ENCODE assay signal across 1 cellular context in the genomic region with DNA sequence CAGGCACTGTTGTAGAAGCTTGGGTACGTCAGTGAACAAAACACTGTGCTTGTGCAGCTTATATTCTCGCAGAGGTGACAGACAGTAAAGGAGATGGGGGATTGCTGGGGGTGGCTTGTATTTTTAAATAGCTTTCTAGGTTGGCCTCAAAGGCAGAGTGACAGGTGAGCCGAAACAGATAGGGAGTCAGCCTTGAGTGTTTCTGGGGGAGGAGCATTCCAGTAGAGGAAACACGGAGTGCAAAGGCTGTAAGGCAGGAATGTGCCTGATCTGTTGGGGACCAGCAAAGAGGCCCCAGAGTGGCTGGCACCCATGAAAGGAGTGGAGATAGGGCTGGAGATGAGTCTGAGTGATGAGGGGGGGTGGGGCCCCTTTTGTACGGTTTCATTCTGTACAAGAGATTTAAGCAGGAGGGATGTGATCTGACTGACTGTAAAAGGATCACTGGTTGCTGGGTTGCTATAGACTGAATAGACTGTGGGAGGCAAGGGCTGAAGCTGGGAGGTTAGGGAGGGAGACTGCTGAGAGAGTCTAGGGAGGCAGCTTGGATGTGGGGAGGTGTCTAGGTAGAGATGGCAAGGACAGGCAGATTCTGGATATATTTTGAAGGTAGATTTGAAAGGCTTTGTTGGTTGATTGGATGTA.
TF ChIP-seq lines count a peak whose summit lies in the region.

No MANE protein-coding gene starts in this region.

TF ChIP-seq in HepG2, 621 proteins besides CTCF, POLR2A, EP300 and RAD21 (continues in another document):
- TF ChIP-seq, protein P1, sequence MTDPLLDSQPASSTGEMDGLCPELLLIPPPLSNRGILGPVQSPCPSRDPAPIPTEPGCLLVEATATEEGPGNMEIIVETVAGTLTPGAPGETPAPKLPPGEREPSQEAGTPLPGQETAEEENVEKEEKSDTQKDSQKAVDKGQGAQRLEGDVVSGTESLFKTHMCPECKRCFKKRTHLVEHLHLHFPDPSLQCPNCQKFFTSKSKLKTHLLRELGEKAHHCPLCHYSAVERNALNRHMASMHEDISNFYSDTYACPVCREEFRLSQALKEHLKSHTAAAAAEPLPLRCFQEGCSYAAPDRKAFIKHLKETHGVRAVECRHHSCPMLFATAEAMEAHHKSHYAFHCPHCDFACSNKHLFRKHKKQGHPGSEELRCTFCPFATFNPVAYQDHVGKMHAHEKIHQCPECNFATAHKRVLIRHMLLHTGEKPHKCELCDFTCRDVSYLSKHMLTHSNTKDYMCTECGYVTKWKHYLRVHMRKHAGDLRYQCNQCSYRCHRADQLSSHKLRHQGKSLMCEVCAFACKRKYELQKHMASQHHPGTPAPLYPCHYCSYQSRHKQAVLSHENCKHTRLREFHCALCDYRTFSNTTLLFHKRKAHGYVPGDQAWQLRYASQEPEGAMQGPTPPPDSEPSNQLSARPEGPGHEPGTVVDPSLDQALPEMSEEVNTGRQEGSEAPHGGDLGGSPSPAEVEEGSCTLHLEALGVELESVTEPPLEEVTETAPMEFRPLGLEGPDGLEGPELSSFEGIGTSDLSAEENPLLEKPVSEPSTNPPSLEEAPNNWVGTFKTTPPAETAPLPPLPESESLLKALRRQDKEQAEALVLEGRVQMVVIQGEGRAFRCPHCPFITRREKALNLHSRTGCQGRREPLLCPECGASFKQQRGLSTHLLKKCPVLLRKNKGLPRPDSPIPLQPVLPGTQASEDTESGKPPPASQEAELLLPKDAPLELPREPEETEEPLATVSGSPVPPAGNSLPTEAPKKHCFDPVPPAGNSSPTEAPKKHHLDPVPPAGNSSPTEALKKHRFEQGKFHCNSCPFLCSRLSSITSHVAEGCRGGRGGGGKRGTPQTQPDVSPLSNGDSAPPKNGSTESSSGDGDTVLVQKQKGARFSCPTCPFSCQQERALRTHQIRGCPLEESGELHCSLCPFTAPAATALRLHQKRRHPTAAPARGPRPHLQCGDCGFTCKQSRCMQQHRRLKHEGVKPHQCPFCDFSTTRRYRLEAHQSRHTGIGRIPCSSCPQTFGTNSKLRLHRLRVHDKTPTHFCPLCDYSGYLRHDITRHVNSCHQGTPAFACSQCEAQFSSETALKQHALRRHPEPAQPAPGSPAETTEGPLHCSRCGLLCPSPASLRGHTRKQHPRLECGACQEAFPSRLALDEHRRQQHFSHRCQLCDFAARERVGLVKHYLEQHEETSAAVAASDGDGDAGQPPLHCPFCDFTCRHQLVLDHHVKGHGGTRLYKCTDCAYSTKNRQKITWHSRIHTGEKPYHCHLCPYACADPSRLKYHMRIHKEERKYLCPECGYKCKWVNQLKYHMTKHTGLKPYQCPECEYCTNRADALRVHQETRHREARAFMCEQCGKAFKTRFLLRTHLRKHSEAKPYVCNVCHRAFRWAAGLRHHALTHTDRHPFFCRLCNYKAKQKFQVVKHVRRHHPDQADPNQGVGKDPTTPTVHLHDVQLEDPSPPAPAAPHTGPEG (CRISPR knock-in tag; IDR thresholded peaks at IDR 0.05): 0 out of 2 replicates have a peak, but pooled peaks have one; percentile 28
- TF ChIP-seq SOX13 (IDR thresholded peaks at IDR 0.05) (no peak), SOX13 (CRISPR knock-in tag; conservative IDR thresholded peaks at IDR 0.05 in 1 of 2, IDR thresholded peaks at IDR 0.05 in 1 of 2) (peak in 1 of 2 experiments; percentile 10; a peak in 1 of 4 replicates), ZNF644 (CRISPR knock-in tag; IDR thresholded peaks at IDR 0.05; ENCODE audit: low read depth) (peak; percentile 49; the same call in 1 of the 2 replicates), NCOA2 (CRISPR knock-in tag; IDR thresholded peaks at IDR 0.05) (peak; percentile 57; the same call in 1 of the 2 replicates), FOXK1 (CRISPR knock-in tag; IDR thresholded peaks at IDR 0.05; ENCODE audit: borderline replicate concordance, low read depth) (no peak), ZMYM3 (CRISPR knock-in tag; IDR thresholded peaks at IDR 0.05) (peak; percentile 23; the same call in 1 of the 2 replicates), SKI (IDR thresholded peaks at IDR 0.05; ENCODE audit: partially characterized antibody) (no peak), ZNF292 (CRISPR knock-in tag; IDR thresholded peaks at IDR 0.05; ENCODE audit: borderline replicate concordance, low read depth) (peak; percentile 72; the same call in 1 of the 2 replicates), HDAC2 (CRISPR knock-in tag; IDR thresholded peaks at IDR 0.05) (0 out of 2 replicates have a peak, but pooled peaks have one; percentile 20), SIX4 (CRISPR knock-in tag; IDR thresholded peaks at IDR 0.05) (0 out of 2 replicates have a peak, but pooled peaks have one; percentile 34), BCL6 (CRISPR knock-in tag; IDR thresholded peaks at IDR 0.05) (peak; percentile 39; the same call in 1 of the 2 replicates), RBM39 (IDR thresholded peaks at IDR 0.05; ENCODE audit: low read depth, low read length, poor library complexity, severe bottlenecking) (no peak), GABPA (IDR thresholded peaks at IDR 0.05; ENCODE audit: low read depth, low read length) (no peak), GABPA (CRISPR knock-in tag; IDR thresholded peaks at IDR 0.05; ENCODE audit: low read depth) (no peak), ZNF263 (CRISPR knock-in tag; IDR thresholded peaks at IDR 0.05) (0 out of 2 replicates have a peak, but pooled peaks have one; percentile 27), KMT2A (CRISPR knock-in tag; IDR thresholded peaks at IDR 0.05) (peak; percentile 72), ZNF724P (CRISPR knock-in tag; IDR thresholded peaks at IDR 0.05; ENCODE audit: borderline replicate concordance) (0 out of 2 replicates have a peak, but pooled peaks have one; percentile 27), DPF2 (CRISPR knock-in tag; IDR thresholded peaks at IDR 0.05; ENCODE audit: borderline replicate concordance, low read depth) (peak; percentile 59; the same call in 1 of the 2 replicates), SP5 (CRISPR knock-in tag; IDR thresholded peaks at IDR 0.05; ENCODE audit: borderline replicate concordance, low read depth) (peak; percentile 89), MIXL1 (CRISPR knock-in tag; IDR thresholded peaks at IDR 0.05) (0 out of 2 replicates have a peak, but pooled peaks have one; percentile 29), MXI1 (IDR thresholded peaks at IDR 0.05; ENCODE audit: borderline replicate concordance, low read depth, low read length) (no peak), RFXAP (CRISPR knock-in tag; IDR thresholded peaks at IDR 0.05; ENCODE audit: borderline replicate concordance) (0 out of 2 replicates have a peak, but pooled peaks have one; percentile 34), TBX2 (CRISPR knock-in tag; IDR thresholded peaks at IDR 0.05; ENCODE audit: borderline replicate concordance) (peak; percentile 43; the same call in 1 of the 2 replicates), ATF1 (CRISPR knock-in tag; IDR thresholded peaks at IDR 0.05) (peak; percentile 37; the same call in 1 of the 2 replicates), MIER3 (CRISPR knock-in tag; IDR thresholded peaks at IDR 0.05; ENCODE audit: borderline replicate concordance) (peak; percentile 42; the same call in 1 of the 2 replicates), GATAD2A (CRISPR knock-in tag; IDR thresholded peaks at IDR 0.05) (no peak; the same call in 1 of the 2 replicates), MXD4 (CRISPR knock-in tag; IDR thresholded peaks at IDR 0.05) (peak; percentile 49; the same call in 1 of the 2 replicates), LCORL (IDR thresholded peaks at IDR 0.05) (no peak), LCORL (CRISPR knock-in tag; IDR thresholded peaks at IDR 0.05) (peak; percentile 55; the same call in 1 of the 2 replicates), HNF4G (IDR thresholded peaks at IDR 0.05; ENCODE audit: borderline replicate concordance, low read depth, low read length) (0 out of 2 replicates have a peak, but pooled peaks have one; percentile 7), HNF4G (CRISPR knock-in tag; IDR thresholded peaks at IDR 0.05; ENCODE audit: borderline replicate concordance, low read depth) (no peak)
- TF ChIP-seq, protein P2, sequence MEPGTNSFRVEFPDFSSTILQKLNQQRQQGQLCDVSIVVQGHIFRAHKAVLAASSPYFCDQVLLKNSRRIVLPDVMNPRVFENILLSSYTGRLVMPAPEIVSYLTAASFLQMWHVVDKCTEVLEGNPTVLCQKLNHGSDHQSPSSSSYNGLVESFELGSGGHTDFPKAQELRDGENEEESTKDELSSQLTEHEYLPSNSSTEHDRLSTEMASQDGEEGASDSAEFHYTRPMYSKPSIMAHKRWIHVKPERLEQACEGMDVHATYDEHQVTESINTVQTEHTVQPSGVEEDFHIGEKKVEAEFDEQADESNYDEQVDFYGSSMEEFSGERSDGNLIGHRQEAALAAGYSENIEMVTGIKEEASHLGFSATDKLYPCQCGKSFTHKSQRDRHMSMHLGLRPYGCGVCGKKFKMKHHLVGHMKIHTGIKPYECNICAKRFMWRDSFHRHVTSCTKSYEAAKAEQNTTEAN (CRISPR knock-in tag; conservative IDR thresholded peaks at IDR 0.05): 0 out of 2 replicates have a peak, but pooled peaks have one; percentile 31
- TF ChIP-seq, protein P3, sequence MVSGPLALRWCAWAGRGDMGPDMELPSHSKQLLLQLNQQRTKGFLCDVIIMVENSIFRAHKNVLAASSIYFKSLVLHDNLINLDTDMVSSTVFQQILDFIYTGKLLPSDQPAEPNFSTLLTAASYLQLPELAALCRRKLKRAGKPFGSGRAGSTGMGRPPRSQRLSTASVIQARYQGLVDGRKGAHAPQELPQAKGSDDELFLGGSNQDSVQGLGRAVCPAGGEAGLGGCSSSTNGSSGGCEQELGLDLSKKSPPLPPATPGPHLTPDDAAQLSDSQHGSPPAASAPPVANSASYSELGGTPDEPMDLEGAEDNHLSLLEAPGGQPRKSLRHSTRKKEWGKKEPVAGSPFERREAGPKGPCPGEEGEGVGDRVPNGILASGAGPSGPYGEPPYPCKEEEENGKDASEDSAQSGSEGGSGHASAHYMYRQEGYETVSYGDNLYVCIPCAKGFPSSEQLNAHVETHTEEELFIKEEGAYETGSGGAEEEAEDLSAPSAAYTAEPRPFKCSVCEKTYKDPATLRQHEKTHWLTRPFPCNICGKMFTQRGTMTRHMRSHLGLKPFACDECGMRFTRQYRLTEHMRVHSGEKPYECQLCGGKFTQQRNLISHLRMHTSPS (CRISPR knock-in tag; IDR thresholded peaks at IDR 0.05; ENCODE audit: low read depth): no peak
- TF ChIP-seq, protein P4, sequence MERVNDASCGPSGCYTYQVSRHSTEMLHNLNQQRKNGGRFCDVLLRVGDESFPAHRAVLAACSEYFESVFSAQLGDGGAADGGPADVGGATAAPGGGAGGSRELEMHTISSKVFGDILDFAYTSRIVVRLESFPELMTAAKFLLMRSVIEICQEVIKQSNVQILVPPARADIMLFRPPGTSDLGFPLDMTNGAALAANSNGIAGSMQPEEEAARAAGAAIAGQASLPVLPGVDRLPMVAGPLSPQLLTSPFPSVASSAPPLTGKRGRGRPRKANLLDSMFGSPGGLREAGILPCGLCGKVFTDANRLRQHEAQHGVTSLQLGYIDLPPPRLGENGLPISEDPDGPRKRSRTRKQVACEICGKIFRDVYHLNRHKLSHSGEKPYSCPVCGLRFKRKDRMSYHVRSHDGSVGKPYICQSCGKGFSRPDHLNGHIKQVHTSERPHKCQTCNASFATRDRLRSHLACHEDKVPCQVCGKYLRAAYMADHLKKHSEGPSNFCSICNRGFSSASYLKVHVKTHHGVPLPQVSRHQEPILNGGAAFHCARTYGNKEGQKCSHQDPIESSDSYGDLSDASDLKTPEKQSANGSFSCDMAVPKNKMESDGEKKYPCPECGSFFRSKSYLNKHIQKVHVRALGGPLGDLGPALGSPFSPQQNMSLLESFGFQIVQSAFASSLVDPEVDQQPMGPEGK (CRISPR knock-in tag; IDR thresholded peaks at IDR 0.05): peak; percentile 75
- TF ChIP-seq, protein P5, sequence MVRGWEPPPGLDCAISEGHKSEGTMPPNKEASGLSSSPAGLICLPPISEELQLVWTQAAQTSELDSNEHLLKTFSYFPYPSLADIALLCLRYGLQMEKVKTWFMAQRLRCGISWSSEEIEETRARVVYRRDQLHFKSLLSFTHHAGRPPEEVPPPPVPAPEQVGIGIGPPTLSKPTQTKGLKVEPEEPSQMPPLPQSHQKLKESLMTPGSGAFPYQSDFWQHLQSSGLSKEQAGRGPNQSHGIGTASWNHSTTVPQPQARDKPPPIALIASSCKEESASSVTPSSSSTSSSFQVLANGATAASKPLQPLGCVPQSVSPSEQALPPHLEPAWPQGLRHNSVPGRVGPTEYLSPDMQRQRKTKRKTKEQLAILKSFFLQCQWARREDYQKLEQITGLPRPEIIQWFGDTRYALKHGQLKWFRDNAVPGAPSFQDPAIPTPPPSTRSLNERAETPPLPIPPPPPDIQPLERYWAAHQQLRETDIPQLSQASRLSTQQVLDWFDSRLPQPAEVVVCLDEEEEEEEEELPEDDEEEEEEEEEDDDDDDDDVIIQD (CRISPR knock-in tag; IDR thresholded peaks at IDR 0.05; ENCODE audit: low read depth): no peak
- TF ChIP-seq, protein P6, sequence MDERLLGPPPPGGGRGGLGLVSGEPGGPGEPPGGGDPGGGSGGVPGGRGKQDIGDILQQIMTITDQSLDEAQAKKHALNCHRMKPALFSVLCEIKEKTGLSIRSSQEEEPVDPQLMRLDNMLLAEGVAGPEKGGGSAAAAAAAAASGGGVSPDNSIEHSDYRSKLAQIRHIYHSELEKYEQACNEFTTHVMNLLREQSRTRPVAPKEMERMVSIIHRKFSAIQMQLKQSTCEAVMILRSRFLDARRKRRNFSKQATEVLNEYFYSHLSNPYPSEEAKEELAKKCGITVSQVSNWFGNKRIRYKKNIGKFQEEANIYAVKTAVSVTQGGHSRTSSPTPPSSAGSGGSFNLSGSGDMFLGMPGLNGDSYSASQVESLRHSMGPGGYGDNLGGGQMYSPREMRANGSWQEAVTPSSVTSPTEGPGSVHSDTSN (CRISPR knock-in tag; IDR thresholded peaks at IDR 0.05): peak; percentile 65
- TF ChIP-seq, protein P7, sequence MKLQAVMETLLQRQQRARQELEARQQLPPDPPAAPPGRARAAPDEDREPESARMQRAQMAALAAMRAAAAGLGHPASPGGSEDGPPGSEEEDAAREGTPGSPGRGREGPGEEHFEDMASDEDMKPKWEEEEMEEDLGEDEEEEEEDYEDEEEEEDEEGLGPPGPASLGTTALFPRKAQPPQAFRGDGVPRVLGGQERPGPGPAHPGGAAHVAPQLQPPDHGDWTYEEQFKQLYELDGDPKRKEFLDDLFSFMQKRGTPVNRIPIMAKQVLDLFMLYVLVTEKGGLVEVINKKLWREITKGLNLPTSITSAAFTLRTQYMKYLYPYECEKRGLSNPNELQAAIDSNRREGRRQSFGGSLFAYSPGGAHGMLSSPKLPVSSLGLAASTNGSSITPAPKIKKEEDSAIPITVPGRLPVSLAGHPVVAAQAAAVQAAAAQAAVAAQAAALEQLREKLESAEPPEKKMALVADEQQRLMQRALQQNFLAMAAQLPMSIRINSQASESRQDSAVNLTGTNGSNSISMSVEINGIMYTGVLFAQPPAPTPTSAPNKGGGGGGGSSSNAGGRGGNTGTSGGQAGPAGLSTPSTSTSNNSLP (IDR thresholded peaks at IDR 0.05; ENCODE audit: low read depth, low read length): no peak
- TF ChIP-seq, protein P8, sequence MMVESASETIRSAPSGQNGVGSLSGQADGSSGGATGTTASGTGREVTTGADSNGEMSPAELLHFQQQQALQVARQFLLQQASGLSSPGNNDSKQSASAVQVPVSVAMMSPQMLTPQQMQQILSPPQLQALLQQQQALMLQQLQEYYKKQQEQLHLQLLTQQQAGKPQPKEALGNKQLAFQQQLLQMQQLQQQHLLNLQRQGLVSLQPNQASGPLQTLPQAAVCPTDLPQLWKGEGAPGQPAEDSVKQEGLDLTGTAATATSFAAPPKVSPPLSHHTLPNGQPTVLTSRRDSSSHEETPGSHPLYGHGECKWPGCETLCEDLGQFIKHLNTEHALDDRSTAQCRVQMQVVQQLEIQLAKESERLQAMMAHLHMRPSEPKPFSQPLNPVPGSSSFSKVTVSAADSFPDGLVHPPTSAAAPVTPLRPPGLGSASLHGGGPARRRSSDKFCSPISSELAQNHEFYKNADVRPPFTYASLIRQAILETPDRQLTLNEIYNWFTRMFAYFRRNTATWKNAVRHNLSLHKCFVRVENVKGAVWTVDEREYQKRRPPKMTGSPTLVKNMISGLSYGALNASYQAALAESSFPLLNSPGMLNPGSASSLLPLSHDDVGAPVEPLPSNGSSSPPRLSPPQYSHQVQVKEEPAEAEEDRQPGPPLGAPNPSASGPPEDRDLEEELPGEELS (CRISPR knock-in tag; IDR thresholded peaks at IDR 0.05): peak; percentile 60; the same call in 1 of the 2 replicates
